ENCODE assay signal across 27 cellular contexts in the genomic region with DNA sequence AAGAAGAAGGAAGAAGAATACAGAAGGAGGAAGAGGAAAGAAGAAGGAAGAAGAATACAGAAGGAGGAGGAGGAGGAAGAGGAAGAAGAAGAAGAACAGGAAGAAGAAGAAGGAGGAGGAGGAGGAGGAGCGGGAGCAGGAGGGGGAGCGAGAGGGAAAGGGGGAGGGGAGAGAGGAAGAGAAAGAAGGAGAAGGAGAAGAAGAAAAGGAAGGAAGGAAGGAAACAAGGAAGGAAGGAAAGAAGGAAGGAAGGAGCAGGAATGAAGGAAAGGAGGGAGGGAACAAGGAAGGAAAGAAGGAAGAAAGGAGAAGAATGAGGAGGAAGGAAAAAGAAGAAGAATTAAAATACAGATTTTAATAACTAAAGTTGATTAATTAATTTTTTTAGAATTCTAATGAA.
"Had no signal": no experiment of that assay in that cellular context is flagged by ENCODE, and none has a peak within 500 bp of the region (broad histone marks: within the 10 kb centered on the region; RNA-seq: fewer than 3 reads in every experiment).

No MANE protein-coding gene starts in this region.

- H3K9me3 ChIP-seq: colonic mucosa, esophagus muscularis mucosa, esophagus squamous epithelium, gastrocnemius medialis, gastroesophageal sphincter had no signal

- H3K27ac ChIP-seq: colonic mucosa, coronary artery, dorsolateral prefrontal cortex, esophagus muscularis mucosa, esophagus squamous epithelium, foreskin keratinocyte, gastrocnemius medialis, gastroesophageal sphincter, heart left ventricle, heart right ventricle, hepatocyte had no signal

- H3K27me3 ChIP-seq: colonic mucosa, dorsolateral prefrontal cortex, esophagus muscularis mucosa, esophagus squamous epithelium, foreskin keratinocyte, gastrocnemius medialis, gastroesophageal sphincter, heart left ventricle, heart right ventricle, hepatocyte had no signal

- H3K36me3 ChIP-seq: colonic mucosa, esophagus muscularis mucosa, esophagus squamous epithelium, gastrocnemius medialis, gastroesophageal sphincter, heart left ventricle, heart right ventricle had no signal

- H2AFZ ChIP-seq: hepatocyte had no signal

- H3K79me2 ChIP-seq: hepatocyte had no signal

- ATAC-seq: effector memory CD8-positive, alpha-beta T cell; esophagus mucosa; foreskin keratinocyte; gastrocnemius medialis; gastroesophageal sphincter; heart left ventricle; heart right ventricle had no signal

- DNase-seq: colonic mucosa; cortex of kidney; dermis blood vessel endothelial cell; dorsolateral prefrontal cortex; effector CD4-positive, alpha-beta T cell; effector CD8-positive, alpha-beta T cell; effector memory CD4-positive, alpha-beta T cell; effector memory CD8-positive, alpha-beta T cell; endodermal cell; erythroblast; esophagus squamous epithelium; foreskin fibroblast; foreskin keratinocyte; foreskin melanocyte; gastrocnemius medialis; glutamatergic neuron; head of caudate nucleus; heart left ventricle; heart right ventricle had no signal

- H3K4me1 ChIP-seq: colonic mucosa, foreskin keratinocyte, gastrocnemius medialis had no signal

- H3K4me2 ChIP-seq: hepatocyte had no signal

- H3K4me3 ChIP-seq: colonic mucosa, coronary artery, dorsolateral prefrontal cortex, esophagus muscularis mucosa, esophagus squamous epithelium, gastrocnemius medialis, gastroesophageal sphincter, heart left ventricle, heart right ventricle, hepatocyte had no signal

- FAIRE-seq: endometrium, endothelial cell of umbilical vein, frontal cortex had no signal
